Comparison of ENCODE assay signal across 21 cellular contexts in the genomic region with DNA sequence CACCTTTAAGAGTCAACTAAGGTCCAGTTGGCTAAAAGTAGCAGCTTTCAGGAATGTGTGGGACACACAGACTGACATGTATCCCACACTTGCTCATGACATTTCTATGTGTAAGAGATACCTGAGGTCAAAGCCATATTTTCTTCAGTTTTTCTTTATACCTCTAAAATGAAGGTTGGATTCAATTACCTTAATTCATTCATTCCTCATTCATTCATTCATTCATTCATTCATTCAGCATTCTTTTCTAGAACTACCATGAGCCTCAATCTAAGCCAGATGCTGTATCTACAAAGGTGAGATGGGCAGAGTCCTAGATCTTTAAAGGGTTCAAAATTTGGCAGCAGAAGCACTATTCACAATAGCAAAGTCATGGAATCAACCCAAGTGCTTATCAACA.
DNase-seq lines count a peak whose midpoint lies in the region; ATAC-seq, FAIRE-seq and TF ChIP-seq lines count a peak whose summit lies in the region.
"Had no signal": no experiment of that assay in that cellular context is flagged by ENCODE, and none has a peak within 500 bp of the region (broad histone marks: within the 10 kb centered on the region; RNA-seq: fewer than 3 reads in every experiment).

No MANE protein-coding gene starts in this region.

- no TSS peak for BruUV-seq in GM12878 (replicated peaks; lab: Mats Ljungman, UMichigan)

- SMC1A ChIA-PET in GM12878 (lab: Charles Lee; ENCODE audit: uncharacterized antibody, unreplicated experiment), result no interaction called here

- no peak overlapping the region for H3K27ac ChIP-seq in GM12878 (ENCODE audit: control insufficient read depth, insufficient read depth)
- H3K27ac ChIP-seq: BLaER1 had no signal

- RAD21 ChIA-PET in GM12878 (lab: Charles Lee; ENCODE audit: unreplicated experiment), result no interaction called here

- no peak overlapping the region for H2AFZ ChIP-seq in GM12878 (ENCODE audit: control insufficient read depth, low read depth, low read length)

- H3K9me3 Mint-ChIP-seq in activated naive CD4-positive, alpha-beta T cell treated with anti-CD3 and anti-CD28 coated beads, Interleukin-2, amount 50 U/mL, for 24 hours, result no peaks in the 10 kb centered on the region
- H3K9me3 Mint-ChIP-seq in activated naive CD4-positive, alpha-beta T cell treated with anti-CD3 and anti-CD28 coated beads for 36 hours, result no peaks in the 10 kb centered on the region
- H3K9me3 Mint-ChIP-seq: CD8-positive, alpha-beta T cell had no signal

- H3K4me3 Mint-ChIP-seq in activated naive CD4-positive, alpha-beta T cell treated with anti-CD3 and anti-CD28 coated beads, Interleukin-2, amount 50 U/mL, for 24 hours, result no peak overlapping the region
- H3K4me3 Mint-ChIP-seq in activated naive CD4-positive, alpha-beta T cell treated with anti-CD3 and anti-CD28 coated beads for 36 hours, result no peak overlapping the region
- H3K4me3 Mint-ChIP-seq: CD14-positive monocyte; CD4-positive, CD25-positive, alpha-beta regulatory T cell; CD8-positive, alpha-beta T cell had no signal

- no peaks in the 10 kb centered on the region for H3K9me3 ChIP-seq in GM12878 (replicated peaks; ENCODE audit: control insufficient read depth, insufficient read depth, low read length)
- H3K9me3 ChIP-seq: BE2C, BLaER1, Caco-2 had no signal

- H3K4me3 ChIP-seq in GM12878, result no peak overlapping the region
- H3K4me3 ChIP-seq: BLaER1 had no signal

- H3K79me2 ChIP-seq in GM12878 (ENCODE audit: control insufficient read depth, insufficient read depth, low read length), result peaks cover 1% of the 10 kb centered on the region; the same call in 1 of the 2 replicates

- DNase-seq in activated naive CD4-positive, alpha-beta T cell treated with anti-CD3 and anti-CD28 coated beads for 36 hours, result no peak
- no peak for DNase-seq in GM12878 (ENCODE audit: low read depth, low spot score)
- peak; percentile 3 for DNase-seq in superior temporal gyrus (ENCODE audit: extremely low spot score)
- DNase-seq: 8988T; ACHN; BE2C; C1 segment of cervical spinal cord; Caco-2; Calu3; CD4-positive, CD25-positive, alpha-beta regulatory T cell; CD8-positive, alpha-beta T cell; DMS79 treated with DMSO at 0.1 percent for 48 hours; GF-D8 had no signal

- H3K4me2 ChIP-seq in GM12878 (ENCODE audit: control insufficient read depth, insufficient read depth), result no peak overlapping the region
- H3K4me2 ChIP-seq: BLaER1 had no signal

- peaks cover 1 to 4% of the 10 kb centered on the region in 2 experiments; a peak in 2 of 4 replicates for H3K36me3 ChIP-seq in GM12878 (ENCODE audit: control insufficient read depth in 2 of 2, insufficient read depth in 2 of 2, low read length in 1 of 2)
- H3K36me3 ChIP-seq: BE2C had no signal

- in situ Hi-C loops in GM12878 (cut with MboI), result no loop called here

- POLR2A ChIA-PET in GM12878 (lab: Charles Lee), result no interaction called here

- no peaks in the 10 kb centered on the region for H3K27me3 ChIP-seq in GM12878 (replicated peaks in 1 of 2; ENCODE audit: control insufficient read depth in 2 of 2, insufficient read depth in 2 of 2, low read length in 1 of 2)
- H3K27me3 ChIP-seq: BE2C, BLaER1 had no signal

- no peak for TF ChIP-seq EP300 in GM12878 (IDR thresholded peaks at IDR 0.05; ENCODE audit: borderline replicate concordance in 1 of 2, control insufficient read depth in 1 of 2, low read depth in 2 of 2, low read length in 2 of 2)

- peak overlapping the region; percentile 17 for H3K27ac Mint-ChIP-seq in activated naive CD4-positive, alpha-beta T cell treated with anti-CD3 and anti-CD28 coated beads, Interleukin-2, amount 50 U/mL, for 24 hours
- H3K27ac Mint-ChIP-seq in activated naive CD4-positive, alpha-beta T cell treated with anti-CD3 and anti-CD28 coated beads for 36 hours, result no peak overlapping the region
- H3K27ac Mint-ChIP-seq: CD14-positive monocyte; CD4-positive, CD25-positive, alpha-beta regulatory T cell had no signal

- no peak for ATAC-seq in GM12878
- no peak for ATAC-seq in GM19328 (IDR thresholded peaks at IDR 0.05; ENCODE audit: unreplicated experiment)
- ATAC-seq in HG03135 (IDR thresholded peaks at IDR 0.05; ENCODE audit: unreplicated experiment), result no peak
- ATAC-seq: CD8-positive, alpha-beta T cell had no signal

- no peaks in the 10 kb centered on the region for H3K27me3 Mint-ChIP-seq in activated naive CD4-positive, alpha-beta T cell treated with anti-CD3 and anti-CD28 coated beads, Interleukin-2, amount 50 U/mL, for 24 hours
- H3K27me3 Mint-ChIP-seq in activated naive CD4-positive, alpha-beta T cell treated with anti-CD3 and anti-CD28 coated beads for 36 hours (ENCODE audit: low read depth), result no peaks in the 10 kb centered on the region
- H3K27me3 Mint-ChIP-seq: CD4-positive, CD25-positive, alpha-beta regulatory T cell had no signal

- H3K9ac ChIP-seq in GM12878 (ENCODE audit: control insufficient read depth, insufficient read depth, low read length), result no peak overlapping the region
- H3K9ac ChIP-seq: BLaER1 had no signal

- TF ChIP-seq CTCF in GM12878 (IDR thresholded peaks at IDR 0.05 in 2 of 3, conservative IDR thresholded peaks at IDR 0.05 in 1 of 3; ENCODE audit: control insufficient read depth in 2 of 3, extremely low read depth in 1 of 3, insufficient read depth in 1 of 3, low read depth in 3 of 3, low read length in 3 of 3), result no peak

- no peak for TF ChIP-seq RAD21 in GM12878 (IDR thresholded peaks at IDR 0.05; ENCODE audit: insufficient read depth, low read depth, low read length)

- H3K4me1 Mint-ChIP-seq in activated naive CD4-positive, alpha-beta T cell treated with anti-CD3 and anti-CD28 coated beads, Interleukin-2, amount 50 U/mL, for 24 hours, result peaks cover 58% of the 10 kb centered on the region
- peaks cover 47% of the 10 kb centered on the region for H3K4me1 Mint-ChIP-seq in activated naive CD4-positive, alpha-beta T cell treated with anti-CD3 and anti-CD28 coated beads for 36 hours (ENCODE audit: low read depth)
- H3K4me1 Mint-ChIP-seq: CD14-positive monocyte had no signal

- no peak for FAIRE-seq in GM12878 (lab: Jason Lieb, UNC)
- FAIRE-seq: D721Med, G401.6, GM18507 had no signal

- no peaks in the 10 kb centered on the region for H4K20me1 ChIP-seq in GM12878 (ENCODE audit: control insufficient read depth, insufficient read depth)

- no peaks in the 10 kb centered on the region for H3K4me1 ChIP-seq in GM12878 (ENCODE audit: control insufficient read depth, insufficient read depth, low read length)
- H3K4me1 ChIP-seq: BE2C, BLaER1 had no signal

- CTCF ChIA-PET in activated naive CD4-positive, alpha-beta T cell treated with anti-CD3 and anti-CD28 coated beads for 36 hours (lab: Charles Lee), result no interaction called here
- CTCF ChIA-PET in GM12878 (lab: Yijun Ruan, JAX), result no interaction called here

- intact Hi-C loops in activated naive CD4-positive, alpha-beta T cell treated with anti-CD3 and anti-CD28 coated beads for 36 hours (cut with micrococcal nuclease), result no loop called here
- intact Hi-C loops in GM12878 (cut with micrococcal nuclease; ENCODE audit: unreplicated experiment), result no loop called here

- peaks cover 17% of the 10 kb centered on the region for H3K36me3 Mint-ChIP-seq in activated naive CD4-positive, alpha-beta T cell treated with anti-CD3 and anti-CD28 coated beads, Interleukin-2, amount 50 U/mL, for 24 hours
- peaks cover 17% of the 10 kb centered on the region for H3K36me3 Mint-ChIP-seq in activated naive CD4-positive, alpha-beta T cell treated with anti-CD3 and anti-CD28 coated beads for 36 hours (ENCODE audit: low read depth)

- no peak for TF ChIP-seq POLR2A in GM12878 (IDR thresholded peaks at IDR 0.05; ENCODE audit: low read depth, low read length)

TF ChIP-seq in GM12878, 131 proteins besides CTCF, POLR2A, EP300 and RAD21:
- TF ChIP-seq ZNF24 (IDR thresholded peaks at IDR 0.05) (peak; percentile 91), MTA3 (IDR thresholded peaks at IDR 0.05; ENCODE audit: borderline replicate concordance, low read length) (no peak)
